ENCODE assay signal across 8 cellular contexts in genomic region chr5:9545301-9545958, GRCh38.
DNase-seq lines count a peak whose midpoint lies in the region; ATAC-seq and TF ChIP-seq lines count a peak whose summit lies in the region.

No MANE protein-coding gene starts in this region.

- H3K4me1 ChIP-seq in iPS-18a (ENCODE audit: control insufficient read depth, low read depth, low read length): peaks cover 8% of the 10 kb centered on the region
- H3K4me1 ChIP-seq in stomach smooth muscle (ENCODE audit: control insufficient read depth, insufficient read depth, low read length): peaks cover 28% of the 10 kb centered on the region

- ATAC-seq in GM21447 (IDR thresholded peaks at IDR 0.05; ENCODE audit: unreplicated experiment): no peak

- no peaks in the 10 kb centered on the region for H3K9me3 ChIP-seq in iPS-18a (ENCODE audit: control insufficient read depth, low read depth, low read length)
- H3K9me3 ChIP-seq in stomach smooth muscle (ENCODE audit: control insufficient read depth in 2 of 2, low read length in 2 of 2): no peaks in the 10 kb centered on the region

- TF ChIP-seq CTCF in HFF-Myc (IDR thresholded peaks at IDR 0.05; ENCODE audit: low read depth, low read length, missing control alignments): no peak

- peak overlapping the region; percentile 85 for H3K9ac ChIP-seq in iPS-18a (ENCODE audit: low read length)
- H3K9ac ChIP-seq in stomach smooth muscle (ENCODE audit: low read length in 2 of 2): no peak overlapping the region

- H3K4me3 ChIP-seq in HFF-Myc (replicated peaks; ENCODE audit: low read depth, low read length) (peak overlapping the region; percentile 70), iPS-18a (ENCODE audit: low read length) (peak overlapping the region; percentile 92), stomach smooth muscle (ENCODE audit: low read length in 2 of 2) (peak overlapping the region; percentile 77 to 78)

- peak overlapping the region; percentile 48 for H3K27ac ChIP-seq in angular gyrus (ENCODE audit: low read depth, low read length)
- H3K27ac ChIP-seq in iPS-18a (ENCODE audit: low read length): no peak overlapping the region
- no peak overlapping the region for H3K27ac ChIP-seq in stomach smooth muscle (ENCODE audit: low read length)

- H3K27me3 ChIP-seq in iPS-18a (ENCODE audit: control insufficient read depth, insufficient read depth, low read length): no peaks in the 10 kb centered on the region
- H3K27me3 ChIP-seq in stomach smooth muscle (ENCODE audit: control insufficient read depth in 1 of 2, insufficient read depth in 2 of 2, low read length in 2 of 2): peaks cover 0 to 2% of the 10 kb centered on the region in 2 donors

- DNase-seq in HFF-Myc (ENCODE audit: extremely low read depth, low read depth) (no peak), HuH-7 (ENCODE audit: low spot score) (no peak), KG1 (lab: John Stamatoyannopoulos, UW) (no peak), AG08396 (ENCODE audit: low spot score) (no peak)

- H3K36me3 ChIP-seq in iPS-18a (ENCODE audit: control insufficient read depth, low read depth, low read length): peaks cover 13% of the 10 kb centered on the region
- H3K36me3 ChIP-seq in stomach smooth muscle (ENCODE audit: control insufficient read depth in 2 of 2, insufficient read depth in 2 of 2, low read length in 2 of 2): no peaks in the 10 kb centered on the region
